10 cellular contexts compared by ENCODE assay signal in genomic region chr3:11603628-11604027, GRCh38. TPM values are rescaled to one million over a fixed set of nuclear protein-coding genes. Genes with fewer than 3 reads are reported as not detected.
DNase-seq lines count a peak whose midpoint lies in the region; FAIRE-seq and TF ChIP-seq lines count a peak whose summit lies in the region.
"Had no signal": no experiment of that assay in that cellular context is flagged by ENCODE, and none has a peak within 500 bp of the region (broad histone marks: within the 10 kb centered on the region; RNA-seq: fewer than 3 reads in every experiment).

No MANE protein-coding gene starts in this region.

- peak overlapping the region in 2 of 3 experiments; percentile 24 to 59 for H3K4me3 Mint-ChIP-seq in nephron

- H3K27ac ChIP-seq in A673 (ENCODE audit: low read depth, low read length, poor library complexity, severe bottlenecking), result peak overlapping the region; percentile 61
- peak overlapping the region; percentile 41 for H3K27ac ChIP-seq in endothelial cell of umbilical vein (ENCODE audit: insufficient read depth, low read depth, low read length)

- dilution Hi-C loops in endothelial cell of umbilical vein (cut with MboI; ENCODE audit: extremely low pct_ligation_motif_present, low sequenced_read_pairs), result no loop called here

- H3K4me1 Mint-ChIP-seq in nephron, result peaks cover 92% of the 10 kb centered on the region

- H3K9ac ChIP-seq in endothelial cell of umbilical vein (replicated peaks; ENCODE audit: extremely low read depth, insufficient read depth, low read length), result no peak overlapping the region

- FAIRE-seq in endothelial cell of umbilical vein (lab: Jason Lieb, UNC), result no peak

- TF ChIP-seq CTCF in A673 (conservative IDR thresholded peaks at IDR 0.05; ENCODE audit: low read depth, low read length), result no peak
- no peak for TF ChIP-seq CTCF in endothelial cell of umbilical vein (IDR thresholded peaks at IDR 0.05; ENCODE audit: extremely low read depth in 1 of 2, insufficient read depth in 1 of 2, low read depth in 1 of 2, low read length in 2 of 2)
- no peak for TF ChIP-seq CTCF in nephron (IDR thresholded peaks at IDR 0.05; ENCODE audit: unreplicated experiment in 3 of 3)

- CTCF ChIA-PET in A673 (lab: Charles Lee) (no interaction called here), endothelial cell of umbilical vein (lab: Charles Lee) (interaction anchor here (0.8 to 1.0 kb wide), 2 partner anchors 12 to 31 kb away, joined by 3 read pairs; no protein-coding TSS in a partner anchor)

- H4K20me1 ChIP-seq in endothelial cell of umbilical vein (replicated peaks; ENCODE audit: control insufficient read depth, extremely low read depth, insufficient read depth, low read length), result peaks cover 9% of the 10 kb centered on the region

- peaks cover 4% of the 10 kb centered on the region for H3K9me1 ChIP-seq in endothelial cell of umbilical vein (replicated peaks; ENCODE audit: control insufficient read depth, extremely low read depth, insufficient read depth, low read length)

- H3K36me3 Mint-ChIP-seq in nephron (ENCODE audit: low read depth), result peaks cover 43% of the 10 kb centered on the region

- H3K9me3 ChIP-seq in A673 (ENCODE audit: low read depth, low read length, poor library complexity, severe bottlenecking), result no peaks in the 10 kb centered on the region
- no peaks in the 10 kb centered on the region for H3K9me3 ChIP-seq in endothelial cell of umbilical vein (replicated peaks; ENCODE audit: control insufficient read depth, insufficient read depth, low read length)

- H3K4me1 ChIP-seq in A673 (ENCODE audit: insufficient read depth, low read length, poor library complexity, severe bottlenecking) (peaks cover 60% of the 10 kb centered on the region), endothelial cell of umbilical vein (ENCODE audit: control insufficient read depth, extremely low read depth, insufficient read depth, low read length) (peaks cover 23% of the 10 kb centered on the region)

- peak overlapping the region; percentile 70 to 96 (median 72) for H3K27ac Mint-ChIP-seq in nephron

- intact Hi-C loops in A673 (cut with micrococcal nuclease; ENCODE audit: unreplicated experiment) (no loop called here), endothelial cell of umbilical vein (cut with micrococcal nuclease) (no loop called here)

- H3K4me3 ChIP-seq in A673 (ENCODE audit: low read depth, low read length, poor library complexity, severe bottlenecking) (no peak overlapping the region), endothelial cell of umbilical vein (replicated peaks in 1 of 3; ENCODE audit: insufficient read depth in 1 of 3, low read depth in 1 of 3, low read length in 3 of 3) (no peak overlapping the region)

- H3K36me3 ChIP-seq in A673 (ENCODE audit: insufficient read depth, low read length, poor library complexity, severe bottlenecking) (peaks cover 6% of the 10 kb centered on the region), endothelial cell of umbilical vein (ENCODE audit: control insufficient read depth in 2 of 2, extremely low read depth in 1 of 2, insufficient read depth in 2 of 2, low read length in 2 of 2) (peaks cover 2 to 8% of the 10 kb centered on the region in 2 experiments)

- no peaks in the 10 kb centered on the region for H3K9me3 Mint-ChIP-seq in nephron

- H3K79me2 ChIP-seq in endothelial cell of umbilical vein (ENCODE audit: control insufficient read depth, insufficient read depth, low read length), result peaks cover 81% of the 10 kb centered on the region

- POLR2A ChIA-PET in A673 (lab: Charles Lee; ENCODE audit: low non-redundant PET) (interaction anchor here (0.6 to 0.7 kb wide), 2 partner anchors 12 to 22 kb away, joined by 3 read pairs; no protein-coding TSS in a partner anchor), endothelial cell of umbilical vein (lab: Charles Lee) (no interaction called here)

- DNase-seq in A673 (ENCODE audit: low spot score) (no peak), NCI-H226 (peak; percentile 93), endothelial cell of umbilical vein (ENCODE audit: low read depth, low spot score) (peak; percentile 53), NCI-H2196 treated with DMSO at 0.1 percent for 48 hours (lab: John Stamatoyannopoulos, UW; ENCODE audit: unreplicated experiment) (no peak), NCI-H345 treated with DMSO at 0.1 percent for 48 hours (lab: John Stamatoyannopoulos, UW; ENCODE audit: unreplicated experiment) (no peak), activated T-cell treated with anti-CD3 and anti-CD28 coated beads for 4 hours (no peak)
- no peak for DNase-seq in stimulated activated CD8-positive, alpha-beta memory T cell treated with anti-CD3 and anti-CD28 coated beads, Interleukin-4, amount 100 ng/mL, for 48 hours
- DNase-seq: activated gamma-delta T cell, OCI-M1 had no signal

- H3K4me2 ChIP-seq in endothelial cell of umbilical vein (ENCODE audit: insufficient read depth, low read length), result no peak overlapping the region

- no peaks in the 10 kb centered on the region for H3K27me3 Mint-ChIP-seq in nephron (ENCODE audit: low read depth)

- H2AFZ ChIP-seq in endothelial cell of umbilical vein (ENCODE audit: low read depth, low read length), result no peak overlapping the region

- BruUV-seq in A673 (replicated peaks; lab: Mats Ljungman, UMichigan) (no TSS peak), endothelial cell of umbilical vein (replicated peaks; lab: Mats Ljungman, UMichigan) (no TSS peak)

- TF ChIP-seq POLR2A in endothelial cell of umbilical vein (IDR thresholded peaks at IDR 0.05; ENCODE audit: low read depth, low read length), result no peak

- no peaks in the 10 kb centered on the region for H3K27me3 ChIP-seq in A673 (replicated peaks; ENCODE audit: insufficient read depth, low read depth, low read length, poor library complexity)
- H3K27me3 ChIP-seq in endothelial cell of umbilical vein (ENCODE audit: control insufficient read depth in 2 of 2, insufficient read depth in 2 of 2, low read length in 2 of 2), result no peaks in the 10 kb centered on the region

TF ChIP-seq in endothelial cell of umbilical vein, 7 proteins besides CTCF, POLR2A, EP300 and RAD21:
- TF ChIP-seq POLR2AphosphoS5 (IDR thresholded peaks at IDR 0.05; ENCODE audit: insufficient read depth, low read depth, low read length) (no peak), EZH2 (IDR thresholded peaks at IDR 0.05; ENCODE audit: borderline replicate concordance, low read depth, low read length, severe bottlenecking) (no peak), GATA2 (IDR thresholded peaks at IDR 0.05; ENCODE audit: insufficient read depth, insufficient read length, low read depth, low read length) (no peak), JUN (IDR thresholded peaks at IDR 0.05; ENCODE audit: borderline replicate concordance, insufficient read depth, insufficient read length, low read depth) (no peak), MAX (IDR thresholded peaks at IDR 0.05; ENCODE audit: insufficient read depth, insufficient read length) (no peak), FOS (IDR thresholded peaks at IDR 0.05; ENCODE audit: borderline replicate concordance, insufficient read depth, low read length) (no peak), MYC (IDR thresholded peaks at IDR 0.05; ENCODE audit: low read depth, low read length) (no peak)

RNA-seq across cellular contexts. Expression of gene VGLL4, which starts 40.1 kb away (rescaled TPM):
- total RNA-seq in A673 (2021), result 41.2 and 41.4 TPM in 2 replicates
- total RNA-seq in endothelial cell of umbilical vein, result 58.9 and 67.0 TPM in 2 replicates
- 75.9 and 78.9 TPM in 2 replicates for polyA plus RNA-seq in endothelial cell of umbilical vein
- 48.6 and 57.5 TPM in 2 replicates for polyA plus RNA-seq in endothelial cell of umbilical vein (2011; cell fraction: cytosol; rRNA removed)
- 95.4 and 99.1 TPM in 2 replicates for polyA plus RNA-seq in endothelial cell of umbilical vein (2011; cell fraction: nucleus; rRNA removed)
- 42.5 and 47.3 TPM in 2 replicates for polyA plus RNA-seq in endothelial cell of umbilical vein (2012)
- 73.2 and 78.6 TPM in 2 replicates for polyA minus RNA-seq in endothelial cell of umbilical vein
- 16.1 TPM for polyA minus RNA-seq in endothelial cell of umbilical vein (2011; cell fraction: cytosol; rRNA and poly(A)+ RNA removed)
- polyA minus RNA-seq in endothelial cell of umbilical vein (2011; cell fraction: nucleus; rRNA and poly(A)+ RNA removed), result 112 and 132 TPM in 2 replicates

Comparison
In these comparisons a context has a peak if more than half of its experiments do, and no peak if none do; other contexts are left out.
1. DNase-seq: peak in NCI-H226 (single experiment) and endothelial cell of umbilical vein (single experiment); none in A673 (single experiment), NCI-H2196 treated with DMSO at 0.1 percent for 48 hours (single experiment), stimulated activated CD8-positive, alpha-beta memory T cell treated with anti-CD3 and anti-CD28 coated beads, Interleukin-4, amount 100 ng/mL, for 48 hours (single experiment), NCI-H345 treated with DMSO at 0.1 percent for 48 hours (single experiment) and activated T-cell treated with anti-CD3 and anti-CD28 coated beads for 4 hours (single experiment).